8 cellular contexts compared by ENCODE assay signal in genomic region chr2:127106998-127107621, GRCh38. TPM values are rescaled to one million over a fixed set of nuclear protein-coding genes. Genes with fewer than 3 reads are reported as not detected.
DNase-seq lines count a peak whose midpoint lies in the region; ATAC-seq and TF ChIP-seq lines count a peak whose summit lies in the region.

BIN1 (minus strand) TSS chr2:127107154; CDS start chr2:127106943, 211 bp downstream.

- H3K27me3 ChIP-seq in HUES6 (ENCODE audit: control insufficient read depth, insufficient read depth, low read length) (no peaks in the 10 kb centered on the region), foreskin keratinocyte (peaks cover 1% of the 10 kb centered on the region), neural progenitor cell (peaks cover 3% of the 10 kb centered on the region), stomach smooth muscle (ENCODE audit: control insufficient read depth in 1 of 2, insufficient read depth in 2 of 2, low read length in 2 of 2) (no peaks in the 10 kb centered on the region)

- H3K9ac ChIP-seq in HUES6 (ENCODE audit: low read length) (peak within 1 kb of the TSS; percentile 82), neural progenitor cell (no peak within 1 kb of the TSS), stomach smooth muscle (ENCODE audit: low read length in 2 of 2) (peak within 1 kb of the TSS; percentile 76 to 80)

- H3K36me3 ChIP-seq in HUES6 (ENCODE audit: control insufficient read depth, insufficient read depth, low read length) (no peaks in the 10 kb centered on the region), neural progenitor cell (no peaks in the 10 kb centered on the region), stomach smooth muscle (ENCODE audit: control insufficient read depth in 2 of 2, insufficient read depth in 2 of 2, low read length in 2 of 2) (no peaks in the 10 kb centered on the region)

- H3K4me3 Mint-ChIP-seq in neural progenitor cell: peak within 1 kb of the TSS; percentile 87

- H3K9me3 ChIP-seq in HUES6 (ENCODE audit: control insufficient read depth, insufficient read depth, low read depth, low read length) (no peaks in the 10 kb centered on the region), neural progenitor cell (ENCODE audit: low read depth) (no peaks in the 10 kb centered on the region), stomach smooth muscle (ENCODE audit: control insufficient read depth in 2 of 2, low read length in 2 of 2) (no peaks in the 10 kb centered on the region)

- H3K4me1 ChIP-seq in HUES6 (ENCODE audit: control insufficient read depth, insufficient read depth, low read length) (peaks cover 22% of the 10 kb centered on the region), foreskin keratinocyte (peaks cover 4% of the 10 kb centered on the region), neural progenitor cell (peaks cover 20% of the 10 kb centered on the region), stomach smooth muscle (ENCODE audit: control insufficient read depth, insufficient read depth, low read length) (peaks cover 37% of the 10 kb centered on the region)

- H3K36me3 Mint-ChIP-seq in neural progenitor cell: no peaks in the 10 kb centered on the region

- H3K9me3 Mint-ChIP-seq in neural progenitor cell: no peaks in the 10 kb centered on the region

- H3F3A ChIP-seq in neural progenitor cell (ENCODE audit: low read depth): peaks cover 20% of the 10 kb centered on the region

- ATAC-seq in GM21515 (IDR thresholded peaks at IDR 0.05; ENCODE audit: unreplicated experiment) (peak; percentile 87), foreskin keratinocyte (peak; percentile 90)

- no peaks in the 10 kb centered on the region for H4K20me1 ChIP-seq in neural progenitor cell (ENCODE audit: low read depth)

- peaks cover 15% of the 10 kb centered on the region for H3K27me3 Mint-ChIP-seq in neural progenitor cell (ENCODE audit: insufficient read depth, low read depth)

- H3K4me3 ChIP-seq in HUES6 (ENCODE audit: low read depth, low read length): peak within 1 kb of the TSS; percentile 74
- peak within 1 kb of the TSS; percentile 61 for H3K4me3 ChIP-seq in neural progenitor cell
- H3K4me3 ChIP-seq in stomach smooth muscle (ENCODE audit: low read length in 2 of 2): peak within 1 kb of the TSS; percentile 87

- peak within 1 kb of the TSS; percentile 61 for H2AFZ ChIP-seq in neural progenitor cell (replicated peaks)

- no peak for TF ChIP-seq CTCF in foreskin keratinocyte (conservative IDR thresholded peaks at IDR 0.05)
- no peak for TF ChIP-seq CTCF in neural progenitor cell (IDR thresholded peaks at IDR 0.05)

- H3K4me1 Mint-ChIP-seq in neural progenitor cell: peaks cover 25% of the 10 kb centered on the region

- DNase-seq in DMS114 treated with DMSO at 0.1 percent for 48 hours (lab: John Stamatoyannopoulos, UW; ENCODE audit: unreplicated experiment): peak; percentile 26
- DNase-seq in SHP77 treated with DMSO at 0.1 percent for 48 hours (lab: John Stamatoyannopoulos, UW): peak; percentile 32
- DNase-seq in activated naive CD4-positive, alpha-beta T cell (lab: John Stamatoyannopoulos, UW): peak in 3 of 4 experiments; percentile 14 to 35 (median 27)
- peak; percentile 75 to 87 for DNase-seq in foreskin keratinocyte
- DNase-seq in neural progenitor cell (ENCODE audit: low spot score): peak; percentile 97

- H3K79me2 ChIP-seq in neural progenitor cell (ENCODE audit: low read depth): peaks cover 26% of the 10 kb centered on the region

- peak within 1 kb of the TSS; percentile 64; the same call in 1 of the 2 replicates for H3K27ac ChIP-seq in HUES6 (ENCODE audit: low read depth, low read length)
- H3K27ac ChIP-seq in foreskin keratinocyte: peak within 1 kb of the TSS; percentile 92
- no peak within 1 kb of the TSS for H3K27ac ChIP-seq in neural progenitor cell
- peak within 1 kb of the TSS; percentile 62 for H3K27ac ChIP-seq in stomach smooth muscle (ENCODE audit: low read length)

- peak within 1 kb of the TSS; percentile 83 for H3K27ac Mint-ChIP-seq in neural progenitor cell

- H3K4me2 ChIP-seq in neural progenitor cell: peak within 1 kb of the TSS; percentile 93

RNA-seq across cellular contexts. Expression of gene BIN1, which starts in this region (rescaled TPM):
- total RNA-seq in foreskin keratinocyte: 30.6 and 30.8 TPM in 2 replicates
- 29.4 and 31.0 TPM in 2 replicates for polyA plus RNA-seq in foreskin keratinocyte
- 26.9 and 55.9 TPM in 2 replicates for total RNA-seq in neural progenitor cell (ENCODE audit: low replicate concordance)

Comparison
In these comparisons a context has a peak if more than half of its experiments do, and no peak if none do; other contexts are left out.
1. DNase-seq: peak in every context shown above with its lines; median percentile 97 in neural progenitor cell; 81 in foreskin keratinocyte; 32 in SHP77 treated with DMSO at 0.1 percent for 48 hours; 27 in activated naive CD4-positive, alpha-beta T cell; 26 in DMS114 treated with DMSO at 0.1 percent for 48 hours.